32 cellular contexts compared by ENCODE assay signal in the genomic region with DNA sequence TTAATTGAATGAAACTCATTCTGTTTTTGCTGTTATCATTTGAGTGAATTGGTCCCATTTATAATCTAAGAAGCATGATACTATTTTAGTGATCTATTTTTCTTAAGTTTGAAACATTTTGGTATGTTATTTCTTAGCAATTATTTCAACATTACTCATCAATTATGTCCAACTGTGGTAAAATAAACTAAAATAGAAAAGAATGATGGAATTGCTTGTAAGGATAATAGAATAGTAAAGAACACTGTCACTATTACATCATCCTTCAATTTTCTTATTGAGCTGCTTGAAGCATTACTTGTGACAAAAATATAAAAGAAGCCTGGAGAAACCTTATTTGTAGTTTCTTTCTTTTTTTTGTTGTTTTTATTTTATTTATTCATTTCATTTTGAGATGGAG. TPM values are rescaled to one million over a fixed set of nuclear protein-coding genes. Genes with fewer than 3 reads are reported as not detected.
DNase-seq lines count a peak whose midpoint lies in the region; ATAC-seq and TF ChIP-seq lines count a peak whose summit lies in the region.
"Had no signal": no experiment of that assay in that cellular context is flagged by ENCODE, and none has a peak within 500 bp of the region (broad histone marks: within the 10 kb centered on the region; RNA-seq: fewer than 3 reads in every experiment).

No MANE protein-coding gene starts in this region.

- POLR2A ChIA-PET in SK-N-SH (lab: Yijun Ruan, JAX) = no interaction called here

- no peaks in the 10 kb centered on the region for H3K4me1 ChIP-seq in SK-N-SH (ENCODE audit: control insufficient read depth in 1 of 2, insufficient read depth in 2 of 2, low read depth in 1 of 2, low read length in 1 of 2)
- H3K4me1 ChIP-seq in adipocyte (ENCODE audit: control insufficient read depth, insufficient read depth, low read length) = no peaks in the 10 kb centered on the region
- no peaks in the 10 kb centered on the region for H3K4me1 ChIP-seq in neuronal stem cell (ENCODE audit: control insufficient read depth in 2 of 2, insufficient read depth in 1 of 2, low read depth in 1 of 2, low read length in 2 of 2)
- H3K4me1 ChIP-seq: BLaER1, gastroesophageal sphincter, neural progenitor cell, suprapubic skin, upper lobe of right lung had no signal

- H3K9ac ChIP-seq in SK-N-SH (no peak overlapping the region), adipocyte (ENCODE audit: low read length) (no peak overlapping the region), neuronal stem cell (ENCODE audit: low read depth, low read length, poor library complexity) (no peak overlapping the region)
- H3K9ac ChIP-seq: BLaER1, neural progenitor cell had no signal

- H3F3A ChIP-seq in SK-N-SH (replicated peaks; ENCODE audit: insufficient read depth) = peaks cover 7% of the 10 kb centered on the region

- DNase-seq in SK-N-SH (no peak), adipocyte (ENCODE audit: low read depth) (peak; percentile 60), fibroblast of mammary gland (ENCODE audit: low read depth) (peak; percentile 23), NOMO-1 treated with dmso at 0.1 percent for 144 hours (lab: John Stamatoyannopoulos, UW; ENCODE audit: unreplicated experiment) (no peak), neuronal stem cell (ENCODE audit: low spot score) (no peak)
- DNase-seq in activated CD4-positive, CD25-positive, alpha-beta regulatory T cell (lab: John Stamatoyannopoulos, UW) = no peak
- DNase-seq: activated CD4-positive, alpha-beta T cell treated with anti-CD3 and anti-CD28 coated beads, Interleukin-2, amount 10 ng/mL, durations not matched to agents 7 days and 5 days; activated T-cell treated with anti-CD3 and anti-CD28 coated beads, Interleukin-2, amount 50 U/mL, for 4 hours; brain microvascular endothelial cell; COR-L47; DMS53; hippocampal formation; NCI-H1092; NCI-H187 treated with DMSO at 0.1 percent for 48 hours; NCI-H524 treated with DMSO at 0.1 percent for 48 hours; NK-92 treated with Interleukin-12 subunit alpha and Interleukin-12 subunit beta, amount 100 ng/mL, for 24 hours; PC-9; posterior cingulate gyrus; right cardiac atrium; stimulated activated naive B cell treated with anti-CD40 and anti-IgM and Interleukin-4, amounts not matched to agents 10 μg/mL and 1 μg/mL and 100 μg/mL, for 72 hours; upper lobe of right lung had no signal

- H3K4ac ChIP-seq in neuronal stem cell (ENCODE audit: low read length) = no peak overlapping the region

- no peak overlapping the region for H2BK120ac ChIP-seq in neuronal stem cell (ENCODE audit: low read depth, low read length)

- H3K9me3 ChIP-seq in SK-N-SH (peaks cover 11% of the 10 kb centered on the region), adipocyte (ENCODE audit: control insufficient read depth, low read length) (peaks cover 38% of the 10 kb centered on the region), neuronal stem cell (replicated peaks in 1 of 2; ENCODE audit: control insufficient read depth in 2 of 2, insufficient read depth in 1 of 2, low read depth in 1 of 2, low read length in 2 of 2) (peaks cover 4 to 18% of the 10 kb centered on the region in 2 donors)

- ATAC-seq in SK-N-SH treated with all-trans-retinoic acid at 6 μM for 48 hours (no peak), GM21381 (IDR thresholded peaks at IDR 0.05; ENCODE audit: unreplicated experiment) (no peak)
- ATAC-seq: activated T-cell treated with anti-CD3 and anti-CD28 coated beads, Interleukin-2, amount 50 U/mL, for 4 hours; gastroesophageal sphincter; GM12878; right cardiac atrium; Right ventricle myocardium inferior; stimulated activated naive B cell treated with anti-CD40 and anti-IgM and Interleukin-4, amounts not matched to agents 10 μg/mL and 1 μg/mL and 100 μg/mL, for 72 hours; upper lobe of right lung had no signal

- no peaks in the 10 kb centered on the region for H3K9me2 ChIP-seq in SK-N-SH

- no peaks in the 10 kb centered on the region for H3K79me2 ChIP-seq in SK-N-SH (ENCODE audit: insufficient read depth)

- no peak overlapping the region for H4K8ac ChIP-seq in neuronal stem cell (ENCODE audit: low read depth, low read length)

- no peak for TF ChIP-seq RAD21 in SK-N-SH (IDR thresholded peaks at IDR 0.05; ENCODE audit: low read length)

- no peak for TF ChIP-seq EP300 in SK-N-SH (IDR thresholded peaks at IDR 0.05; ENCODE audit: borderline replicate concordance in 1 of 2, low read depth in 1 of 2, low read length in 1 of 2)

- no peaks in the 10 kb centered on the region for H4K20me1 ChIP-seq in SK-N-SH (ENCODE audit: insufficient read depth)
- H4K20me1 ChIP-seq: BLaER1 had no signal

- no peak overlapping the region for H2AK5ac ChIP-seq in neuronal stem cell (ENCODE audit: low read depth, low read length)

- H3K18ac ChIP-seq in neuronal stem cell (ENCODE audit: low read length) = no peak overlapping the region

- CTCF ChIA-PET in SK-N-SH (lab: Yijun Ruan, JAX) = no interaction called here

- H3K27ac ChIP-seq in SK-N-SH (ENCODE audit: low read depth in 2 of 2, low read length in 1 of 2) = peak overlapping the region in 1 of 2 experiments; percentile 35; a peak in 1 of 4 replicates
- H3K27ac ChIP-seq in neuronal stem cell (replicated peaks; ENCODE audit: low read length) = no peak overlapping the region
- H3K27ac ChIP-seq: 22Rv1, BLaER1, brain microvascular endothelial cell, epithelial cell of prostate, gastroesophageal sphincter, neural progenitor cell, PC-9, suprapubic skin, upper lobe of right lung, VCaP had no signal

- H2AFZ ChIP-seq in SK-N-SH (ENCODE audit: low read depth) = no peak overlapping the region
- H2AFZ ChIP-seq in neuronal stem cell (ENCODE audit: low read length) = no peak overlapping the region
- H2AFZ ChIP-seq: neural progenitor cell, PC-9 had no signal

- no peak overlapping the region for H3K4me3 ChIP-seq in SK-N-SH (ENCODE audit: low read depth in 2 of 2, low read length in 1 of 2)
- no peak overlapping the region for H3K4me3 ChIP-seq in adipocyte (ENCODE audit: low read length)
- H3K4me3 ChIP-seq in fibroblast of mammary gland (ENCODE audit: control insufficient read depth, low read depth, low read length) = no peak overlapping the region
- no peak overlapping the region for H3K4me3 ChIP-seq in neuronal stem cell (ENCODE audit: low read length in 2 of 2)
- H3K4me3 ChIP-seq: BLaER1, gastroesophageal sphincter, GM12878, neural progenitor cell, PC-9, suprapubic skin, upper lobe of right lung had no signal

- no peak overlapping the region for H4K91ac ChIP-seq in neuronal stem cell (ENCODE audit: low read depth, low read length, poor library complexity)

- H3K79me1 ChIP-seq in neuronal stem cell (ENCODE audit: low read depth, low read length) = no peaks in the 10 kb centered on the region

- TF ChIP-seq CTCF in SK-N-SH (IDR thresholded peaks at IDR 0.05) = no peak
- TF ChIP-seq CTCF in fibroblast of mammary gland (conservative IDR thresholded peaks at IDR 0.05; ENCODE audit: control insufficient read depth, insufficient read depth, low read depth, low read length) = no peak

- H3K27me3 ChIP-seq in SK-N-SH (ENCODE audit: insufficient read depth) (no peaks in the 10 kb centered on the region), adipocyte (replicated peaks; ENCODE audit: control insufficient read depth, insufficient read depth, low read length) (no peaks in the 10 kb centered on the region), neuronal stem cell (ENCODE audit: control insufficient read depth in 3 of 3, insufficient read depth in 3 of 3, low read depth in 1 of 3, low read length in 3 of 3) (no peaks in the 10 kb centered on the region)
- H3K27me3 ChIP-seq: BLaER1, brain microvascular endothelial cell, gastroesophageal sphincter, neural progenitor cell, suprapubic skin, upper lobe of right lung had no signal

- H2BK5ac ChIP-seq in neuronal stem cell (ENCODE audit: low read length) = no peak overlapping the region

- peaks cover 0 to 11% of the 10 kb centered on the region in 2 experiments for H3K36me3 ChIP-seq in SK-N-SH (replicated peaks in 1 of 2; ENCODE audit: control insufficient read depth in 1 of 2, insufficient read depth in 2 of 2, low read length in 1 of 2)
- peaks cover 21% of the 10 kb centered on the region for H3K36me3 ChIP-seq in adipocyte (ENCODE audit: control insufficient read depth, insufficient read depth, low read length, severe bottlenecking)
- no peaks in the 10 kb centered on the region for H3K36me3 ChIP-seq in neuronal stem cell (replicated peaks in 1 of 2; ENCODE audit: control insufficient read depth in 2 of 2, insufficient read depth in 2 of 2, low read length in 2 of 2)
- H3K36me3 ChIP-seq: brain microvascular endothelial cell, neural progenitor cell, upper lobe of right lung had no signal

- H3K4me2 ChIP-seq in SK-N-SH = no peak overlapping the region
- H3K4me2 ChIP-seq in neuronal stem cell (ENCODE audit: insufficient read depth, low read length, poor library complexity, severe bottlenecking) = no peak overlapping the region
- H3K4me2 ChIP-seq: BLaER1, neural progenitor cell, PC-9 had no signal

- H2BK12ac ChIP-seq in neuronal stem cell (ENCODE audit: low read length) = no peak overlapping the region

- no peak overlapping the region for H2BK15ac ChIP-seq in neuronal stem cell (ENCODE audit: low read length)

- no peak overlapping the region for H3K14ac ChIP-seq in neuronal stem cell (ENCODE audit: low read length)

- no peak overlapping the region for H3K23ac ChIP-seq in neuronal stem cell (ENCODE audit: low read depth, low read length, poor library complexity)

TF ChIP-seq in SK-N-SH treated with all-trans-retinoic acid at 6 μM for 48 hours, 23 proteins besides CTCF, POLR2A, EP300 and RAD21 (continues in another document):
- TF ChIP-seq ISL1 (CRISPR knock-in tag; IDR thresholded peaks at IDR 0.05) (peak; percentile 12; the same call in 1 of the 2 replicates), CSDC2 (CRISPR knock-in tag; IDR thresholded peaks at IDR 0.05) (no peak), TOX (CRISPR knock-in tag; IDR thresholded peaks at IDR 0.05; ENCODE audit: borderline replicate concordance) (no peak), ESRRG (CRISPR knock-in tag; IDR thresholded peaks at IDR 0.05) (no peak)

TF ChIP-seq in SK-N-SH, 30 proteins besides CTCF, POLR2A, EP300 and RAD21 (continues in another document):
- TF ChIP-seq JUND (IDR thresholded peaks at IDR 0.05) (no peak), NRF1 (IDR thresholded peaks at IDR 0.05; ENCODE audit: low read depth, low read length) (no peak), ELF1 (IDR thresholded peaks at IDR 0.05) (no peak), FOXM1 (IDR thresholded peaks at IDR 0.05; ENCODE audit: low read depth) (no peak)

RNA-seq across cellular contexts. Expression of a gene that starts 42.4 kb away (rescaled TPM):
- 2.7 and 5.7 TPM in 2 replicates for polyA plus RNA-seq in SK-N-SH (2012; rRNA removed)
- polyA plus RNA-seq in SK-N-SH (2012; cell fraction: cytosol; rRNA removed) = 4.2 and 4.3 TPM in 2 replicates
- polyA plus RNA-seq in SK-N-SH (2012; cell fraction: nucleus; rRNA removed) = 5.0 and 6.6 TPM in 2 replicates
- polyA plus RNA-seq in neuronal stem cell (2013, experiment 1 of 2) = 3.7 TPM
- 3.3 TPM for polyA plus RNA-seq in neuronal stem cell (2013, experiment 2 of 2)

Comparison
In these comparisons a context has a peak if more than half of its experiments do, and no peak if none do; other contexts are left out.
1. DNase-seq: peak in adipocyte (single experiment) and fibroblast of mammary gland (single experiment); none in SK-N-SH (single experiment), activated CD4-positive, CD25-positive, alpha-beta regulatory T cell (0 of 4), NOMO-1 treated with dmso at 0.1 percent for 144 hours (single experiment) and neuronal stem cell (single experiment).